Comparison of ENCODE assay signal across 22 cellular contexts in genomic region chr2:150491943-150492342, GRCh38. TPM values are rescaled to one million over a fixed set of nuclear protein-coding genes. Genes with fewer than 3 reads are reported as not detected.
DNase-seq lines count a peak whose midpoint lies in the region; ATAC-seq and TF ChIP-seq lines count a peak whose summit lies in the region.
"Had no signal": no experiment of that assay in that cellular context is flagged by ENCODE, and none has a peak within 500 bp of the region (broad histone marks: within the 10 kb centered on the region; RNA-seq: fewer than 3 reads in every experiment).

No MANE protein-coding gene starts in this region.

- peak; percentile 22 for ATAC-seq in left lobe of liver
- no peak for ATAC-seq in HG02981 (IDR thresholded peaks at IDR 0.05; ENCODE audit: unreplicated experiment)
- ATAC-seq: activated naive CD4-positive, alpha-beta T cell treated with anti-CD3 and anti-CD28 coated beads, Interleukin-2, amount 50 U/mL, for 72 hours; activated T-cell treated with anti-CD3 and anti-CD28 coated beads, Interleukin-2, amount 50 U/mL, for 72 hours; gastrocnemius medialis; Right ventricle myocardium inferior; T-helper 17 cell had no signal

- peak; percentile 85 for DNase-seq in AG10803 (ENCODE audit: low read depth)
- DNase-seq in HT1080 (ENCODE audit: low read depth) = peak; percentile 73
- DNase-seq in choroid plexus epithelial cell (ENCODE audit: low read depth) = peak; percentile 77
- DNase-seq in left lobe of liver (ENCODE audit: low spot score) = no peak
- no peak for DNase-seq in COLO668 (lab: John Stamatoyannopoulos, UW; ENCODE audit: unreplicated experiment)
- no peak for DNase-seq in SIG-M5 treated with dmso at 0.1 percent for 504 hours (lab: John Stamatoyannopoulos, UW; ENCODE audit: unreplicated experiment)
- no peak for DNase-seq in DMS 273 treated with DMSO at 0.1 percent for 48 hours (lab: John Stamatoyannopoulos, UW)
- DNase-seq: activated T-cell treated with anti-CD3 and anti-CD28 coated beads, Interleukin-2, amount 50 U/mL, for 72 hours; CD4-positive, alpha-beta memory T cell; DMS79; effector CD4-positive, alpha-beta T cell; gastrocnemius medialis; kidney glomerular epithelial cell; NCI-H146; NCI-H345; NK-92 treated with Interleukin-12 subunit alpha and Interleukin-12 subunit beta, amount 100 ng/mL, for 24 hours; stimulated activated naive CD4-positive, alpha-beta T cell treated with Interleukin-2 at 50 U/mL for 16 hours; T-helper 17 cell; transverse colon had no signal

- H3K4me3 ChIP-seq in AG10803 (ENCODE audit: low read length) = no peak overlapping the region
- H3K4me3 ChIP-seq in choroid plexus epithelial cell (ENCODE audit: low read depth, low read length) = no peak overlapping the region
- H3K4me3 ChIP-seq: gastrocnemius medialis, transverse colon had no signal

- no peak for TF ChIP-seq CTCF in AG10803 (conservative IDR thresholded peaks at IDR 0.05; ENCODE audit: low read length)
- TF ChIP-seq CTCF in choroid plexus epithelial cell (conservative IDR thresholded peaks at IDR 0.05; ENCODE audit: low read depth, low read length) = no peak

RNA-seq across cellular contexts. Expression of gene RND3, which starts 4.5 kb away (rescaled TPM):
- 44.9 and 62.6 TPM in 2 replicates for total RNA-seq in HT1080 (2014; rRNA removed; shearing (Covaris generic))
- polyA plus RNA-seq in HT1080 (2015; cell fraction: cytosol; rRNA removed) = 45.3 and 53.9 TPM in 2 replicates
- polyA plus RNA-seq in HT1080 (2015; cell fraction: nucleus; rRNA removed) = 76.2 and 83.6 TPM in 2 replicates
- 19.2 TPM for total RNA-seq in left lobe of liver
- total RNA-seq: activated naive CD4-positive, alpha-beta T cell treated with anti-CD3 and anti-CD28 coated beads, Interleukin-2, amount 50 U/mL, for 72 hours; activated T-cell treated with anti-CD3 and anti-CD28 coated beads, Interleukin-2, amount 50 U/mL, for 72 hours; CD4-positive, alpha-beta memory T cell; T-helper 17 cell had no signal
- polyA plus RNA-seq: CD4-positive, alpha-beta memory T cell had no signal

Comparison
In these comparisons a context has a peak if more than half of its experiments do, and no peak if none do; other contexts are left out.
1. DNase-seq: peak in AG10803 (single experiment), HT1080 (single experiment) and choroid plexus epithelial cell (single experiment); none in left lobe of liver (single experiment), COLO668 (single experiment), SIG-M5 treated with dmso at 0.1 percent for 504 hours (single experiment) and DMS 273 treated with DMSO at 0.1 percent for 48 hours (single experiment).